In genomic region chr5:132963175-132964104, GRCh38 we compare ENCODE assay signal across 1 cellular context.
TF ChIP-seq lines count a peak whose summit lies in the region.

Gene AFF4, minus strand, starts transcription at chr5:132963634. Its CDS starts 26,445 bp downstream, at chr5:132937189.

TF ChIP-seq in GM12878, 131 proteins besides CTCF, POLR2A, EP300 and RAD21 (continued from another document):
- TF ChIP-seq ZNF592 (IDR thresholded peaks at IDR 0.05) (no peak), PBX3 (IDR thresholded peaks at IDR 0.05; ENCODE audit: insufficient replicate concordance, low read depth, low read length) (peak; percentile 88), HSF1 (IDR thresholded peaks at IDR 0.05; ENCODE audit: low read depth, low read length) (no peak; the same call in 1 of the 2 replicates), RELA (IDR thresholded peaks at IDR 0.05; ENCODE audit: borderline replicate concordance, partially characterized antibody) (peak; percentile 79), CHD2 (IDR thresholded peaks at IDR 0.05; ENCODE audit: borderline replicate concordance, low read depth, low read length) (peak; percentile 46), ZBED1 (IDR thresholded peaks at IDR 0.05; ENCODE audit: borderline replicate concordance) (no peak), RAD51 (IDR thresholded peaks at IDR 0.05) (peak; percentile 99), ELK1 (IDR thresholded peaks at IDR 0.05; ENCODE audit: low read depth, low read length) (no peak), WRNIP1 (IDR thresholded peaks at IDR 0.05; ENCODE audit: borderline replicate concordance, low read depth, low read length) (no peak), ZZZ3 (IDR thresholded peaks at IDR 0.05; ENCODE audit: control insufficient read depth, insufficient read length, low read depth) (no peak), HDGF (IDR thresholded peaks at IDR 0.05) (no peak), IRF3 (IDR thresholded peaks at IDR 0.05) (0 out of 2 replicates have a peak, but pooled peaks have one; percentile 42), MYB (IDR thresholded peaks at IDR 0.05; ENCODE audit: borderline replicate concordance, low read depth, low read length) (no peak), GABPA (IDR thresholded peaks at IDR 0.05; ENCODE audit: low read depth) (peak; percentile 72), PML (IDR thresholded peaks at IDR 0.05; ENCODE audit: low read length) (peak; percentile 80; the same call in 1 of the 2 replicates), LARP7 (IDR thresholded peaks at IDR 0.05) (peak; percentile 79), MTA3 (IDR thresholded peaks at IDR 0.05; ENCODE audit: borderline replicate concordance, low read length) (no peak), MEF2A (IDR thresholded peaks at IDR 0.05; ENCODE audit: insufficient read depth, low read depth, low read length) (0 out of 2 replicates have a peak, but pooled peaks have one; percentile 29), RFX5 (IDR thresholded peaks at IDR 0.05; ENCODE audit: low read depth, low read length) (no peak), MAX (IDR thresholded peaks at IDR 0.05; ENCODE audit: low read depth, low read length) (peak; percentile 98), KDM1A (IDR thresholded peaks at IDR 0.05; ENCODE audit: borderline replicate concordance) (no peak), NR2F1 (conservative IDR thresholded peaks at IDR 0.05) (peak; percentile 44; the same call in 1 of the 2 replicates), USF2 (IDR thresholded peaks at IDR 0.05; ENCODE audit: borderline replicate concordance, low read depth, low read length) (peak; percentile 98), SP1 (IDR thresholded peaks at IDR 0.05; ENCODE audit: low read depth, low read length) (peak; percentile 66), IKZF1 (conservative IDR thresholded peaks at IDR 0.05) (peak; percentile 81), GATAD2B (conservative IDR thresholded peaks at IDR 0.05; ENCODE audit: low read depth) (peak; percentile 84), ZNF24 (IDR thresholded peaks at IDR 0.05) (no peak), NKRF (conservative IDR thresholded peaks at IDR 0.05) (peak; percentile 87), CBX3 (IDR thresholded peaks at IDR 0.05; ENCODE audit: borderline replicate concordance, low read depth) (no peak), BRCA1 (IDR thresholded peaks at IDR 0.05; ENCODE audit: low read depth, low read length) (no peak), NR2C1 (IDR thresholded peaks at IDR 0.05) (no peak; the same call in 1 of the 2 replicates), NR2C2 (IDR thresholded peaks at IDR 0.05; ENCODE audit: borderline replicate concordance, control insufficient read depth, insufficient read length, low read depth) (no peak), PRDM15 (CRISPR knock-in tag; IDR thresholded peaks at IDR 0.05) (peak; percentile 84), SIN3A (IDR thresholded peaks at IDR 0.05; ENCODE audit: low read depth, low read length) (peak; percentile 82), ZNF384 (IDR thresholded peaks at IDR 0.05; ENCODE audit: borderline replicate concordance, low read depth, low read length) (no peak), ZBTB33 (IDR thresholded peaks at IDR 0.05) (no peak), TCF12 (IDR thresholded peaks at IDR 0.05; ENCODE audit: low read depth, low read length) (peak; percentile 94), SMAD1 (IDR thresholded peaks at IDR 0.05; ENCODE audit: low read depth, partially characterized antibody) (no peak), SMAD5 (IDR thresholded peaks at IDR 0.05; ENCODE audit: low read depth) (peak; percentile 68; the same call in 1 of the 2 replicates)
